In the genomic region with DNA sequence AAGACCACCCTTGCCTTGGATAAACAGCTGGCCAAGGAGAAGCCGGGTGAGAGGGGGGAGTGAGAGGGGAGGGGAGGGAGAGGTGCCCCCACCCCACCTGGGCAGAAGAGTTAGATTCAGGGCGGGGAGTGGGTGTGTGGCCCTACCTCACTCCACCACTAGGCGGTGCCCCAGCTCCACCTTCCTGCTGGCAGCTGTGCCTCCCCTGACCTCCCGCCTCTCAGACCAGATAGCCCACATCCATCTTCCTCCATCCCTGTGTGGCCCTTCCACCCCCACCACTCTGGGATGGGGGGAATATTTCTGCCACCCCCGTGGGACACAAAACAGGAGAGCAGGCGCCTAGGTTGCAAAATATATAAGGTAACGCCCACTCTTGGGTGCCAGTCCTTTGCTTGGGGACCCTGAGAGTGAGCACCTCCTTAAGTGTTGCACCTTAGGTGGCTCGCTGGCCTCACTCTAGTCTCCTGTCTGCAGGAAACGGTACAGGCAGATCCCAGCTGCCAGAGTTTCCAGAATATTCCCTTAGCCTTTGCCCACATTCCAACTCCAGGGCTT, we compare ENCODE assay signal across 8 cellular contexts. TPM values are rescaled to one million over a fixed set of nuclear protein-coding genes. Genes with fewer than 3 reads are reported as not detected.
DNase-seq lines count a peak whose midpoint lies in the region; ATAC-seq, FAIRE-seq and TF ChIP-seq lines count a peak whose summit lies in the region.

No MANE protein-coding gene starts in this region.

- CTCF ChIA-PET in A673 (lab: Charles Lee), result interaction anchor here (1.0 to 1.8 kb wide), 4 partner anchors 14 to 271 kb away, joined by 3 to 9 read pairs (median 4); a partner anchor contains a TSS

- intact Hi-C loops in A673 (cut with micrococcal nuclease; ENCODE audit: unreplicated experiment) (loop anchor here (2.0 to 10.0 kb wide), 2 partner anchors 91 to 185 kb away; a partner anchor contains a TSS), sigmoid colon (cut with DNase I) (loop anchor here (2.0 kb wide), 3 partner anchors 99 to 263 kb away; no protein-coding TSS in a partner anchor)
- intact Hi-C loops in activated T-helper 1 cell treated with anti-CD3 and anti-CD28 coated beads, Interleukin-12 subunit alpha, Interleukin-12 subunit beta, Interleukin-2, Interleukin-4 antibody, amounts not matched to agents 30 ng/mL and 10 ng/mL and 1 ng/mL, durations not matched to agents 14 hours and 24 hours and 36 hours (cut with micrococcal nuclease), result loop anchor here (1.0 to 2.0 kb wide), 3 partner anchors 8 to 89 kb away; no protein-coding TSS in a partner anchor

- no peaks in the 10 kb centered on the region for H3K27me3 Mint-ChIP-seq in activated T-helper 1 cell treated with anti-CD3 and anti-CD28 coated beads, Interleukin-12 subunit alpha, Interleukin-12 subunit beta, Interleukin-2, Interleukin-4 antibody, amounts not matched to agents 30 ng/mL and 10 ng/mL and 1 ng/mL, durations not matched to agents 14 hours and 24 hours and 36 hours (ENCODE audit: insufficient read depth)

- no peak for ATAC-seq in GM21576 (IDR thresholded peaks at IDR 0.05; ENCODE audit: unreplicated experiment)

- FAIRE-seq in GM12891 (lab: Jason Lieb, UNC), result peak; percentile 82
- FAIRE-seq in frontal cortex (lab: Jason Lieb, UNC), result no peak

- no peak for TF ChIP-seq POLR2A in GM12891 (IDR thresholded peaks at IDR 0.05; ENCODE audit: low read depth, low read length)
- TF ChIP-seq POLR2A in sigmoid colon (IDR thresholded peaks at IDR 0.05), result no peak

- DNase-seq in A673 (ENCODE audit: low spot score), result peak; percentile 42
- peak; percentile 87 for DNase-seq in GM12891 (ENCODE audit: insufficient read length, low spot score)
- peak; percentile 24 for DNase-seq in activated T-helper 1 cell treated with anti-CD3 and anti-CD28 coated beads, Interleukin-12 subunit alpha, Interleukin-12 subunit beta, Interleukin-2, Interleukin-4 antibody, amounts not matched to agents 30 ng/mL and 10 ng/mL and 1 ng/mL, durations not matched to agents 14 hours and 24 hours and 36 hours (ENCODE audit: low spot score)
- DNase-seq in frontal cortex (ENCODE audit: low spot score in 2 of 2), result peak; percentile 72 to 74
- DNase-seq in sigmoid colon, result no peak
- no peak for DNase-seq in ureter (ENCODE audit: low spot score)

- peaks cover 11% of the 10 kb centered on the region for H3K36me3 Mint-ChIP-seq in activated T-helper 1 cell treated with anti-CD3 and anti-CD28 coated beads, Interleukin-12 subunit alpha, Interleukin-12 subunit beta, Interleukin-2, Interleukin-4 antibody, amounts not matched to agents 30 ng/mL and 10 ng/mL and 1 ng/mL, durations not matched to agents 14 hours and 24 hours and 36 hours (ENCODE audit: low read depth)

- POLR2A ChIA-PET in A673 (lab: Charles Lee; ENCODE audit: low non-redundant PET), result no interaction called here

- H3K9me3 ChIP-seq in A673 (ENCODE audit: low read depth, low read length, poor library complexity, severe bottlenecking) (no peaks in the 10 kb centered on the region), OCI-LY3 (ENCODE audit: insufficient read depth, low read length) (no peaks in the 10 kb centered on the region), sigmoid colon (no peaks in the 10 kb centered on the region)

- no peak overlapping the region for H3K27ac ChIP-seq in A673 (ENCODE audit: low read depth, low read length, poor library complexity, severe bottlenecking)
- H3K27ac ChIP-seq in OCI-LY3 (ENCODE audit: low read length), result no peak overlapping the region
- peak overlapping the region in 3 of 4 donors; percentile 80 to 83 (median 83) for H3K27ac ChIP-seq in sigmoid colon

- no peak overlapping the region for H3K4me2 ChIP-seq in OCI-LY3 (ENCODE audit: low read length)

- H3K9ac ChIP-seq in OCI-LY3 (ENCODE audit: low read length), result no peak overlapping the region

- 52 to 68% methylated on average over 9 of the region's 9 CpGs for WGBS in sigmoid colon, 2 donors

- no peak for TF ChIP-seq EP300 in sigmoid colon (IDR thresholded peaks at IDR 0.05)

- TF ChIP-seq CTCF in A673 (conservative IDR thresholded peaks at IDR 0.05; ENCODE audit: low read depth, low read length) (peak; percentile 84), OCI-LY3 (IDR thresholded peaks at IDR 0.05; ENCODE audit: low read depth, low read length) (peak; percentile 87), sigmoid colon (IDR thresholded peaks at IDR 0.05) (peak; percentile 63 to 83 (median 75))

- H3K36me3 ChIP-seq in A673 (ENCODE audit: insufficient read depth, low read length, poor library complexity, severe bottlenecking) (peaks cover 17% of the 10 kb centered on the region), OCI-LY3 (replicated peaks; ENCODE audit: low read depth, low read length) (peaks cover 11% of the 10 kb centered on the region), sigmoid colon (peaks cover 16 to 63% (median 29%) of the 10 kb centered on the region in 4 donors)

- H3K27ac Mint-ChIP-seq in activated T-helper 1 cell treated with anti-CD3 and anti-CD28 coated beads, Interleukin-12 subunit alpha, Interleukin-12 subunit beta, Interleukin-2, Interleukin-4 antibody, amounts not matched to agents 30 ng/mL and 10 ng/mL and 1 ng/mL, durations not matched to agents 14 hours and 24 hours and 36 hours, result no peak overlapping the region

- H3K4me1 ChIP-seq in A673 (ENCODE audit: insufficient read depth, low read length, poor library complexity, severe bottlenecking), result peaks cover 24% of the 10 kb centered on the region
- peaks cover 3% of the 10 kb centered on the region; the same call in 1 of the 2 replicates for H3K4me1 ChIP-seq in OCI-LY3 (ENCODE audit: low read length)
- peaks cover 0 to 17% (median 11%) of the 10 kb centered on the region in 4 donors for H3K4me1 ChIP-seq in sigmoid colon

- no peaks in the 10 kb centered on the region for H4K20me1 ChIP-seq in OCI-LY3 (ENCODE audit: insufficient read depth, low read length)

- H3K9me3 Mint-ChIP-seq in activated T-helper 1 cell treated with anti-CD3 and anti-CD28 coated beads, Interleukin-12 subunit alpha, Interleukin-12 subunit beta, Interleukin-2, Interleukin-4 antibody, amounts not matched to agents 30 ng/mL and 10 ng/mL and 1 ng/mL, durations not matched to agents 14 hours and 24 hours and 36 hours, result no peaks in the 10 kb centered on the region

- BruUV-seq in A673 (replicated peaks; lab: Mats Ljungman, UMichigan), result no TSS peak

- H2AFZ ChIP-seq in OCI-LY3 (ENCODE audit: low read depth, low read length), result no peak overlapping the region

- no peaks in the 10 kb centered on the region for H3K4me1 Mint-ChIP-seq in activated T-helper 1 cell treated with anti-CD3 and anti-CD28 coated beads, Interleukin-12 subunit alpha, Interleukin-12 subunit beta, Interleukin-2, Interleukin-4 antibody, amounts not matched to agents 30 ng/mL and 10 ng/mL and 1 ng/mL, durations not matched to agents 14 hours and 24 hours and 36 hours (ENCODE audit: low read depth)

- no peaks in the 10 kb centered on the region for H3K79me2 ChIP-seq in OCI-LY3 (ENCODE audit: low read length)

- H3K27me3 ChIP-seq in A673 (replicated peaks; ENCODE audit: insufficient read depth, low read depth, low read length, poor library complexity) (no peaks in the 10 kb centered on the region), OCI-LY3 (ENCODE audit: low read depth, low read length) (no peaks in the 10 kb centered on the region), sigmoid colon (no peaks in the 10 kb centered on the region)

- no peak overlapping the region for H3K4me3 Mint-ChIP-seq in activated T-helper 1 cell treated with anti-CD3 and anti-CD28 coated beads, Interleukin-12 subunit alpha, Interleukin-12 subunit beta, Interleukin-2, Interleukin-4 antibody, amounts not matched to agents 30 ng/mL and 10 ng/mL and 1 ng/mL, durations not matched to agents 14 hours and 24 hours and 36 hours

- H3K4me3 ChIP-seq in A673 (ENCODE audit: low read depth, low read length, poor library complexity, severe bottlenecking) (no peak overlapping the region), OCI-LY3 (ENCODE audit: low read length) (no peak overlapping the region), sigmoid colon (no peak overlapping the region)

TF ChIP-seq in GM12891, 5 proteins besides CTCF, POLR2A, EP300 and RAD21:
- TF ChIP-seq PAX5 (IDR thresholded peaks at IDR 0.05; ENCODE audit: insufficient read depth, low read length, severe bottlenecking) (no peak), POLR2AphosphoS5 (IDR thresholded peaks at IDR 0.05; ENCODE audit: low read depth, low read length) (no peak), POU2F2 (IDR thresholded peaks at IDR 0.05; ENCODE audit: low read depth, low read length) (no peak), TAF1 (IDR thresholded peaks at IDR 0.05; ENCODE audit: low read depth, low read length) (no peak)

RNA-seq across cellular contexts. Expression of a gene that starts 13.8 kb away (rescaled TPM):
- total RNA-seq in A673 (2021) (2.9 and 3.0 TPM in 2 replicates), frontal cortex (1.2 TPM), sigmoid colon (100 to 1,000 TPM in 1 of 4 donors, 10 to 100 TPM in 3; 41.8 to 184 (median 72.4) TPM), ureter (126 TPM)
- polyA plus RNA-seq in GM12891 (2012; ENCODE audit: low read depth, missing spikeins), result 0.06 TPM
- 0.29 and 0.54 TPM in 2 replicates for total RNA-seq in activated T-helper 1 cell treated with anti-CD3 and anti-CD28 coated beads, Interleukin-12 subunit alpha, Interleukin-12 subunit beta, Interleukin-2, Interleukin-4 antibody, amounts not matched to agents 30 ng/mL and 10 ng/mL and 1 ng/mL, durations not matched to agents 14 hours and 24 hours and 36 hours
- polyA plus RNA-seq in sigmoid colon, result 10 to 100 TPM in 2 of 3 donors, 1 to 10 TPM in 1; 3.5 to 26.7 (median 10.8) TPM

RNA-seq across cellular contexts. Expression of a gene that starts 45.9 kb away (rescaled TPM):
- total RNA-seq in A673 (2021) (146 and 172 TPM in 2 replicates), frontal cortex (88.0 TPM), sigmoid colon (100 to 1,000 TPM; 432 to 576 (median 557) TPM), ureter (450 TPM)
- polyA plus RNA-seq in GM12891 (2012; ENCODE audit: low read depth, missing spikeins), result 571 TPM
- 206 and 211 TPM in 2 replicates for total RNA-seq in activated T-helper 1 cell treated with anti-CD3 and anti-CD28 coated beads, Interleukin-12 subunit alpha, Interleukin-12 subunit beta, Interleukin-2, Interleukin-4 antibody, amounts not matched to agents 30 ng/mL and 10 ng/mL and 1 ng/mL, durations not matched to agents 14 hours and 24 hours and 36 hours
- 100 to 1,000 TPM; 304 to 682 (median 589) TPM for polyA plus RNA-seq in sigmoid colon

Comparison
In these comparisons a context has a peak if more than half of its experiments do, and no peak if none do; other contexts are left out.
1. DNase-seq: peak in A673 (single experiment), GM12891 (single experiment), activated T-helper 1 cell treated with anti-CD3 and anti-CD28 coated beads, Interleukin-12 subunit alpha, Interleukin-12 subunit beta, Interleukin-2, Interleukin-4 antibody, amounts not matched to agents 30 ng/mL and 10 ng/mL and 1 ng/mL, durations not matched to agents 14 hours and 24 hours and 36 hours (single experiment) and frontal cortex (2 of 2); none in sigmoid colon (single experiment) and ureter (single experiment).
2. H3K27ac ChIP-seq: peak in sigmoid colon (3 of 4); none in A673 (single experiment) and OCI-LY3 (single experiment).
3. RNA of a gene that starts 13.8 kb away (total RNA-seq): 126 TPM in ureter (single experiment) and 41.8 to 184 TPM in sigmoid colon; 2.9 to 3.0 TPM in A673, 1.2 TPM in frontal cortex (single experiment) and 0.29 to 0.54 TPM in activated T-helper 1 cell treated with anti-CD3 and anti-CD28 coated beads, Interleukin-12 subunit alpha, Interleukin-12 subunit beta, Interleukin-2, Interleukin-4 antibody, amounts not matched to agents 30 ng/mL and 10 ng/mL and 1 ng/mL, durations not matched to agents 14 hours and 24 hours and 36 hours; every median in the first group is over 10 times any median in the second.
4. Peak in every context shown above with its lines, with median percentiles within 50 percentile points of each other: CTCF ChIP-seq.